21 cellular contexts compared by ENCODE assay signal in the genomic region with DNA sequence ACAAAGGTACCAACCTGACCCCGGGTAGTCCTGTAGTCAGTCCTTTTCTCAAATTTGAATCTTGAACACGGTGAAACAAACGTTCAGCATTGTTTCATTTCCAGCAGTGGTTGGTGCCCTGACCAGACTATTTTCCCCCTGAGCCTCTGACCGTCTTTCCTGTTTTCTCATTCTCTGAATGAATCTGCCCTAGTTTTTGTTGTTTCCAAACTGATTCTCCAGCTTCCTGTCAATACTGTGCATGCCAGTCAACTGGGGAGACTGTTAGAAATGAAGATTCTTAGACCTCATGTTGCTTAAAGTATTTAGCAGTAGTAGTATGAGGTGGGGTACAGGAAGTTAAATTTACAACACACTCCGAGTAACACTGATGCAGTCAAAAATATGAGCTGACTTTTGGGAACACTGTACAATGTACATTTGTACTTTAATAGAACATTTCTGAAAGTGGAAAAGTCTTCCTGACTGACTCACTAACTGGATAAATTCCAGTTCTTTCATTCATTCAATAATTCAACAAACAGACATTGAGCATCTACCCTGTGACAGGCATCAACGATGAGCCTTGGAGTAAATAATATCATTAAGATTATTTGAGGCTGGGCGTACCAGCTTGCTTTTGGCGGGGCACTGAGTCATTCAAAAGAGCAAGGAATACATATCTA. TPM values are rescaled to one million over a fixed set of nuclear protein-coding genes. Genes with fewer than 3 reads are reported as not detected.
DNase-seq lines count a peak whose midpoint lies in the region; ATAC-seq, FAIRE-seq and TF ChIP-seq lines count a peak whose summit lies in the region.
"Had no signal": no experiment of that assay in that cellular context is flagged by ENCODE, and none has a peak within 500 bp of the region (broad histone marks: within the 10 kb centered on the region; RNA-seq: fewer than 3 reads in every experiment).

No MANE protein-coding gene starts in this region.

- H3K4me3 Mint-ChIP-seq in activated naive CD4-positive, alpha-beta T cell treated with anti-CD3 and anti-CD28 coated beads for 36 hours: no peak overlapping the region

- no peak overlapping the region for H3K4me3 ChIP-seq in PC-3 (ENCODE audit: low read length)
- H3K4me3 ChIP-seq in kidney (ENCODE audit: low read length in 2 of 2): no peak overlapping the region
- no peak overlapping the region for H3K4me3 ChIP-seq in gastrocnemius medialis
- H3K4me3 ChIP-seq: A549, SK-N-MC had no signal

- peak overlapping the region; percentile 60 for H2AFZ ChIP-seq in PC-3 (ENCODE audit: low read length)

- no TSS peak for BruUV-seq in PC-3 (replicated peaks; lab: Mats Ljungman, UMichigan)

- H3K27ac ChIP-seq in PC-3 (ENCODE audit: low read length) (0 out of 2 replicates have a peak overlapping the region, but pooled peaks have one; percentile 9), kidney (ENCODE audit: low read depth in 2 of 2, low read length in 2 of 2) (no peak overlapping the region), gastrocnemius medialis (no peak overlapping the region)
- H3K27ac ChIP-seq: A549, SK-N-MC had no signal

- H3K9me3 Mint-ChIP-seq in activated naive CD4-positive, alpha-beta T cell treated with anti-CD3 and anti-CD28 coated beads for 36 hours: no peaks in the 10 kb centered on the region

- H3K36me3 ChIP-seq in PC-3 (ENCODE audit: low read depth, low read length) (no peaks in the 10 kb centered on the region), kidney (ENCODE audit: control insufficient read depth in 1 of 2, insufficient read depth in 2 of 2, low read length in 2 of 2) (no peaks in the 10 kb centered on the region), gastrocnemius medialis (no peaks in the 10 kb centered on the region)
- H3K36me3 ChIP-seq: BE2C had no signal

- H3K79me2 ChIP-seq in PC-3 (ENCODE audit: low read length): no peaks in the 10 kb centered on the region

- ATAC-seq in PC-3: peak; percentile 92
- ATAC-seq in gastrocnemius medialis: no peak
- ATAC-seq: A549 had no signal

- no peak for FAIRE-seq in kidney (lab: Jason Lieb, UNC)
- FAIRE-seq: A549, GM19239, H1 had no signal

- DNase-seq in COLO829 (ENCODE audit: low spot score): peak; percentile 76
- DNase-seq in PC-3: peak; percentile 67
- DNase-seq in dermis microvascular lymphatic vessel endothelial cell (ENCODE audit: low read depth in 2 of 2): peak; percentile 32 to 36
- DNase-seq in lung microvascular endothelial cell (ENCODE audit: low read depth in 2 of 2): peak; percentile 25 to 51
- no peak for DNase-seq in kidney
- no peak for DNase-seq in gastrocnemius medialis
- no peak for DNase-seq in activated naive CD4-positive, alpha-beta T cell treated with anti-CD3 and anti-CD28 coated beads for 36 hours
- DNase-seq: BE2C, EL, GF-D8, NCI-H1092 treated with DMSO at 0.1 percent for 48 hours, NCI-H1436 treated with DMSO at 0.1 percent for 48 hours, NCI-H2029, NCI-H2227 treated with DMSO at 0.1 percent for 48 hours, NCI-H524, NCI-H774, Right ventricle myocardium superior had no signal

- H3K9me3 ChIP-seq in PC-3 (ENCODE audit: low read length): no peaks in the 10 kb centered on the region
- no peaks in the 10 kb centered on the region for H3K9me3 ChIP-seq in kidney (ENCODE audit: control insufficient read depth in 1 of 2, low read length in 2 of 2)
- no peaks in the 10 kb centered on the region for H3K9me3 ChIP-seq in gastrocnemius medialis
- H3K9me3 ChIP-seq: A549, BE2C had no signal

- H3F3A ChIP-seq in PC-3 (ENCODE audit: low read length, unreplicated experiment): no peaks in the 10 kb centered on the region

- H4K20me1 ChIP-seq in PC-3 (ENCODE audit: low read length): no peaks in the 10 kb centered on the region

- intact Hi-C loops in PC-3 (cut with micrococcal nuclease): no loop called here
- intact Hi-C loops in kidney (cut with DNase I): no loop called here
- intact Hi-C loops in gastrocnemius medialis (cut with DNase I; ENCODE audit: low total_unique reads): no loop called here
- intact Hi-C loops in activated naive CD4-positive, alpha-beta T cell treated with anti-CD3 and anti-CD28 coated beads for 36 hours (cut with micrococcal nuclease): no loop called here

- H3K4me1 ChIP-seq in PC-3 (ENCODE audit: insufficient read depth, low read length) (peaks cover 13% of the 10 kb centered on the region), kidney (ENCODE audit: control insufficient read depth in 1 of 2, insufficient read depth in 1 of 2, low read depth in 1 of 2, low read length in 2 of 2) (no peaks in the 10 kb centered on the region), gastrocnemius medialis (no peaks in the 10 kb centered on the region)
- H3K4me1 ChIP-seq: A549, BE2C had no signal

- no peak for TF ChIP-seq POLR2A in gastrocnemius medialis (IDR thresholded peaks at IDR 0.05)

- peaks cover 13% of the 10 kb centered on the region for H3K27me3 Mint-ChIP-seq in activated naive CD4-positive, alpha-beta T cell treated with anti-CD3 and anti-CD28 coated beads for 36 hours (ENCODE audit: low read depth)

- no peak for TF ChIP-seq CTCF in PC-3 (conservative IDR thresholded peaks at IDR 0.05; ENCODE audit: low read depth, low read length)
- TF ChIP-seq CTCF in kidney (IDR thresholded peaks at IDR 0.05; ENCODE audit: borderline replicate concordance, extremely low read depth, insufficient read depth): no peak
- TF ChIP-seq CTCF in gastrocnemius medialis (IDR thresholded peaks at IDR 0.05 in 4 of 5, conservative IDR thresholded peaks at IDR 0.05 in 1 of 5): no peak

- H3K9me2 ChIP-seq in PC-3 (replicated peaks; ENCODE audit: low read length): no peaks in the 10 kb centered on the region

- CTCF ChIA-PET in PC-3 (lab: Charles Lee): no interaction called here
- CTCF ChIA-PET in activated naive CD4-positive, alpha-beta T cell treated with anti-CD3 and anti-CD28 coated beads for 36 hours (lab: Charles Lee): no interaction called here

- in situ Hi-C loops in gastrocnemius medialis (cut with MboI; ENCODE audit: low sequenced_read_pairs in 4 of 4): no loop called here

- no peaks in the 10 kb centered on the region for H3K4me1 Mint-ChIP-seq in activated naive CD4-positive, alpha-beta T cell treated with anti-CD3 and anti-CD28 coated beads for 36 hours (ENCODE audit: low read depth)

- POLR2A ChIA-PET in PC-3 (lab: Charles Lee; ENCODE audit: unreplicated experiment): no interaction called here

- H3K9ac ChIP-seq in PC-3 (ENCODE audit: low read length) (no peak overlapping the region), kidney (ENCODE audit: low read length in 2 of 2) (no peak overlapping the region)

- no peaks in the 10 kb centered on the region for H3K36me3 Mint-ChIP-seq in activated naive CD4-positive, alpha-beta T cell treated with anti-CD3 and anti-CD28 coated beads for 36 hours (ENCODE audit: low read depth)

- no peaks in the 10 kb centered on the region for H3K27me3 ChIP-seq in PC-3 (ENCODE audit: low read length)
- H3K27me3 ChIP-seq in gastrocnemius medialis: no peaks in the 10 kb centered on the region
- H3K27me3 ChIP-seq: BE2C had no signal

- no peak overlapping the region for H3K27ac Mint-ChIP-seq in activated naive CD4-positive, alpha-beta T cell treated with anti-CD3 and anti-CD28 coated beads for 36 hours

- peak overlapping the region; percentile 55 for H3K4me2 ChIP-seq in PC-3 (ENCODE audit: low read length)
- H3K4me2 ChIP-seq: A549 had no signal

RNA-seq across cellular contexts. Expression of gene ZRANB2, which starts 26.0 kb away (rescaled TPM):
- 38.7 and 45.5 TPM in 2 replicates for total RNA-seq in PC-3 (2014; rRNA removed)
- total RNA-seq in dermis microvascular lymphatic vessel endothelial cell: 20.4 and 23.1 TPM in 2 replicates
- total RNA-seq in lung microvascular endothelial cell: 16.6 and 19.6 TPM in 2 replicates
- 78.8 TPM for total RNA-seq in kidney
- polyA plus RNA-seq in kidney (ENCODE audit: insufficient read depth, low read depth, low replicate concordance): 37.7 TPM
- total RNA-seq in gastrocnemius medialis: 10 to 100 TPM; 20.5 to 66.5 (median 24.1) TPM
- 100 to 1,000 TPM; 107 to 114 TPM for total RNA-seq in activated naive CD4-positive, alpha-beta T cell treated with anti-CD3 and anti-CD28 coated beads for 36 hours

RNA-seq across cellular contexts. Expression of gene PTGER3, which starts 59.2 kb away (rescaled TPM):
- total RNA-seq in PC-3 (2014; rRNA removed): 0.11 and 0.40 TPM in 2 replicates
- total RNA-seq in dermis microvascular lymphatic vessel endothelial cell: under 0.01 TPM in 1 of 2 replicates, not detected in the other
- total RNA-seq in lung microvascular endothelial cell: under 0.01 TPM in 2 replicates
- 9.0 TPM for total RNA-seq in kidney
- 102 TPM for polyA plus RNA-seq in kidney (ENCODE audit: insufficient read depth, low read depth, low replicate concordance)
- 1 to 10 TPM in 1 of 4 donors, under 1 TPM in 2, not detected in 1; 0.12 to 1.5 (median 0.29) TPM for total RNA-seq in gastrocnemius medialis
- total RNA-seq in activated naive CD4-positive, alpha-beta T cell treated with anti-CD3 and anti-CD28 coated beads for 36 hours: under 1 TPM in 1 of 2 experiments, not detected in 1; 0.05 TPM
- polyA plus RNA-seq: A549 had no signal

Comparison
In these comparisons a context has a peak if more than half of its experiments do, and no peak if none do; other contexts are left out.
1. DNase-seq: peak in COLO829 (single experiment), PC-3 (single experiment), dermis microvascular lymphatic vessel endothelial cell (2 of 2) and lung microvascular endothelial cell (2 of 2); none in kidney (single experiment), gastrocnemius medialis (0 of 2) and activated naive CD4-positive, alpha-beta T cell treated with anti-CD3 and anti-CD28 coated beads for 36 hours (single experiment).